28 cellular contexts compared by ENCODE assay signal in the genomic region with DNA sequence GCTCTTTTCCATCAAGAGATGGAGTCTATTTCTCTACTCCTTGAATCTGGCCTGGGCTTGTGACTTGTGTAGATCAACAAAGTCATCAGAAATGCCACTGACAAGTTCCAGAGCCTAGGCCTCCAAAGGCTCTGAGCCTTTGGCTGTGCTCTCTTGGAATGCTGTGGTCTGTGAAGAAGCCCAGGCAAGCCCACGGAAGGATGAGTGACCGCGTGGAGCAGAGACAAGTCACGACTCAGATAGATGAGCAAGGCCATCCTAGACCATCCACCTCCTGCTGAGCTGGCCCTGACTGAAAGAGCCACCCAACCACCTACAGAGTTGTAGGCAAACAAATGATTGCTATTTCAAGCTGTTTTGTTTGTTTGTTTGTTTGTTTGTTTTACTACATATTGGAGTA. TPM values are rescaled to one million over a fixed set of nuclear protein-coding genes. Genes with fewer than 3 reads are reported as not detected.
DNase-seq lines count a peak whose midpoint lies in the region; ATAC-seq and TF ChIP-seq lines count a peak whose summit lies in the region.
"Had no signal": no experiment of that assay in that cellular context is flagged by ENCODE, and none has a peak within 500 bp of the region (broad histone marks: within the 10 kb centered on the region; RNA-seq: fewer than 3 reads in every experiment).

No MANE protein-coding gene starts in this region.

- no peaks in the 10 kb centered on the region for H3K9me3 Mint-ChIP-seq in activated T-cell treated with anti-CD3 and anti-CD28 coated beads, Interleukin-2, amount 50 U/mL, for 72 hours
- H3K9me3 Mint-ChIP-seq: activated naive CD4-positive, alpha-beta T cell treated with anti-CD3 and anti-CD28 coated beads, Interleukin-2, amount 50 U/mL, for 72 hours; naive thymus-derived CD8-positive, alpha-beta T cell; T-helper 1 cell treated with Interleukin-12 subunit alpha and Interleukin-12 subunit beta and Interleukin-4 antibody, amounts not matched to agents 30 μg/mL and 1 μg/mL, for 36 hours had no signal

- no peak overlapping the region for H3K4me3 ChIP-seq in RWPE2 (ENCODE audit: severe bottlenecking)
- H3K4me3 ChIP-seq in foreskin fibroblast (ENCODE audit: low read depth in 1 of 2, low read length in 2 of 2) = no peak overlapping the region
- H3K4me3 ChIP-seq in upper lobe of right lung = no peak overlapping the region
- H3K4me3 ChIP-seq: PC-9, right atrium auricular region, SJCRH30, stomach had no signal

- intact Hi-C loops in upper lobe of right lung (cut with DNase I) = loop anchor here (10.0 kb wide), 1 partner anchor 253 kb away; no protein-coding TSS in a partner anchor

- peaks cover 4% of the 10 kb centered on the region for H3K4me1 ChIP-seq in RWPE2 (ENCODE audit: insufficient read depth, poor library complexity, severe bottlenecking)
- no peaks in the 10 kb centered on the region for H3K4me1 ChIP-seq in upper lobe of right lung
- H3K4me1 ChIP-seq: right atrium auricular region, stomach had no signal

- peak overlapping the region; percentile 15 for H3K27ac Mint-ChIP-seq in activated T-cell treated with anti-CD3 and anti-CD28 coated beads, Interleukin-2, amount 50 U/mL, for 72 hours
- H3K27ac Mint-ChIP-seq: activated naive CD4-positive, alpha-beta T cell treated with anti-CD3 and anti-CD28 coated beads, Interleukin-2, amount 50 U/mL, for 72 hours; naive thymus-derived CD8-positive, alpha-beta T cell; T-helper 1 cell treated with Interleukin-12 subunit alpha and Interleukin-12 subunit beta and Interleukin-4 antibody, amounts not matched to agents 30 μg/mL and 1 μg/mL, for 36 hours had no signal

- no peak overlapping the region for H3K4me3 Mint-ChIP-seq in activated T-cell treated with anti-CD3 and anti-CD28 coated beads, Interleukin-2, amount 50 U/mL, for 72 hours
- H3K4me3 Mint-ChIP-seq: naive thymus-derived CD8-positive, alpha-beta T cell; T-helper 1 cell treated with Interleukin-12 subunit alpha and Interleukin-12 subunit beta and Interleukin-4 antibody, amounts not matched to agents 30 μg/mL and 1 μg/mL, for 36 hours had no signal

- no peaks in the 10 kb centered on the region for H3K36me3 ChIP-seq in RWPE2 (ENCODE audit: low read depth)
- H3K36me3 ChIP-seq in upper lobe of right lung = no peaks in the 10 kb centered on the region
- H3K36me3 ChIP-seq: right atrium auricular region, SJCRH30 had no signal

- no peaks in the 10 kb centered on the region for H3K27me3 Mint-ChIP-seq in activated T-cell treated with anti-CD3 and anti-CD28 coated beads, Interleukin-2, amount 50 U/mL, for 72 hours (ENCODE audit: low read depth)
- H3K27me3 Mint-ChIP-seq: naive thymus-derived CD8-positive, alpha-beta T cell had no signal

- H3K4me1 Mint-ChIP-seq in activated T-cell treated with anti-CD3 and anti-CD28 coated beads, Interleukin-2, amount 50 U/mL, for 72 hours (ENCODE audit: low read depth) = peaks cover 16% of the 10 kb centered on the region

- H3K27ac ChIP-seq in RWPE2 (ENCODE audit: poor library complexity, severe bottlenecking) (no peak overlapping the region), upper lobe of right lung (no peak overlapping the region)
- H3K27ac ChIP-seq: KMS-11, PC-9, right atrium auricular region, SJCRH30, stomach had no signal

- no peak for DNase-seq in activated T-cell treated with anti-CD3 and anti-CD28 coated beads, Interleukin-2, amount 50 U/mL, for 72 hours
- DNase-seq in activated T-cell treated with anti-CD3 and anti-CD28 coated beads for 4 hours (no peak), RWPE2 (ENCODE audit: low spot score) (no peak), foreskin fibroblast (peak; percentile 24 to 34), upper lobe of right lung (peak; percentile 23)
- no peak for DNase-seq in central memory CD4-positive, alpha-beta T cell
- DNase-seq: activated CD4-positive, alpha-beta T cell treated with anti-CD3 and anti-CD28 coated beads for 48 hours; COR-L47; effector CD4-positive, alpha-beta T cell; left colon; naive thymus-derived CD8-positive, alpha-beta T cell; NCI-H187 treated with DMSO at 0.1 percent for 48 hours; NCI-H345; NCI-H82; PC-9; SJCRH30; stomach; trophoblast cell had no signal

- no peaks in the 10 kb centered on the region for H3K36me3 Mint-ChIP-seq in activated T-cell treated with anti-CD3 and anti-CD28 coated beads, Interleukin-2, amount 50 U/mL, for 72 hours (ENCODE audit: insufficient read depth in 2 of 2)
- H3K36me3 Mint-ChIP-seq: naive thymus-derived CD8-positive, alpha-beta T cell had no signal

- no peaks in the 10 kb centered on the region for H3K9me3 ChIP-seq in RWPE2 (ENCODE audit: severe bottlenecking)
- no peaks in the 10 kb centered on the region for H3K9me3 ChIP-seq in upper lobe of right lung
- H3K9me3 ChIP-seq: right atrium auricular region, SJCRH30, stomach had no signal

- no peak for TF ChIP-seq CTCF in RWPE2 (IDR thresholded peaks at IDR 0.05; ENCODE audit: poor library complexity, severe bottlenecking)
- no peak for TF ChIP-seq CTCF in foreskin fibroblast (IDR thresholded peaks at IDR 0.05; ENCODE audit: low read depth, low read length)
- TF ChIP-seq CTCF in upper lobe of right lung (IDR thresholded peaks at IDR 0.05) = no peak

- no peaks in the 10 kb centered on the region for H3K27me3 ChIP-seq in RWPE2 (ENCODE audit: insufficient read depth, poor library complexity, severe bottlenecking)
- no peaks in the 10 kb centered on the region for H3K27me3 ChIP-seq in upper lobe of right lung
- H3K27me3 ChIP-seq: right atrium auricular region, SJCRH30, stomach had no signal

- ATAC-seq in activated T-cell treated with anti-CD3 and anti-CD28 coated beads, Interleukin-2, amount 50 U/mL, for 72 hours (replicated peaks in 1 of 2) = no peak
- ATAC-seq in RWPE2 (ENCODE audit: low read depth) (peak; percentile 32; the same call in 1 of the 3 replicates), upper lobe of right lung (no peak), GM21526 (IDR thresholded peaks at IDR 0.05; ENCODE audit: low FRiP score, unreplicated experiment) (no peak), HG02884 (IDR thresholded peaks at IDR 0.05; ENCODE audit: unreplicated experiment) (no peak)
- ATAC-seq: activated naive CD4-positive, alpha-beta T cell treated with anti-CD3 and anti-CD28 coated beads, Interleukin-2, amount 50 U/mL, for 72 hours; esophagus mucosa; left colon; naive thymus-derived CD8-positive, alpha-beta T cell had no signal

RNA-seq across cellular contexts. Expression of a gene that starts 11.6 kb away (rescaled TPM):
- total RNA-seq in activated T-cell treated with anti-CD3 and anti-CD28 coated beads, Interleukin-2, amount 50 U/mL, for 72 hours = 10 to 100 TPM; 49.9 to 55.7 TPM
- total RNA-seq in upper lobe of right lung = 70.5 TPM
- total RNA-seq: chondrocyte had no signal

RNA-seq across cellular contexts. Expression of a gene that starts 33.9 kb away (rescaled TPM):
- 1 to 10 TPM in 1 of 2 donors, under 1 TPM in 1; 0.96 to 1.1 TPM for total RNA-seq in activated T-cell treated with anti-CD3 and anti-CD28 coated beads, Interleukin-2, amount 50 U/mL, for 72 hours
- 0.43 TPM for total RNA-seq in upper lobe of right lung
- total RNA-seq: esophagus mucosa had no signal

RNA-seq across cellular contexts. Expression of a gene that starts 59.4 kb away (rescaled TPM):
- total RNA-seq in activated T-cell treated with anti-CD3 and anti-CD28 coated beads, Interleukin-2, amount 50 U/mL, for 72 hours = 1 to 10 TPM in 1 of 2 donors, under 1 TPM in 1; 0.93 to 1.0 TPM
- total RNA-seq in upper lobe of right lung = not detected
- total RNA-seq: A172, chondrocyte, HT-29 had no signal

Comparison
In these comparisons a context has a peak if more than half of its experiments do, and no peak if none do; other contexts are left out.
1. DNase-seq: peak in foreskin fibroblast (2 of 2) and upper lobe of right lung (single experiment); none in activated T-cell treated with anti-CD3 and anti-CD28 coated beads, Interleukin-2, amount 50 U/mL, for 72 hours (0 of 2), activated T-cell treated with anti-CD3 and anti-CD28 coated beads for 4 hours (single experiment), RWPE2 (single experiment) and central memory CD4-positive, alpha-beta T cell (single experiment).